ENCODE assay signal across 26 cellular contexts in the genomic region with DNA sequence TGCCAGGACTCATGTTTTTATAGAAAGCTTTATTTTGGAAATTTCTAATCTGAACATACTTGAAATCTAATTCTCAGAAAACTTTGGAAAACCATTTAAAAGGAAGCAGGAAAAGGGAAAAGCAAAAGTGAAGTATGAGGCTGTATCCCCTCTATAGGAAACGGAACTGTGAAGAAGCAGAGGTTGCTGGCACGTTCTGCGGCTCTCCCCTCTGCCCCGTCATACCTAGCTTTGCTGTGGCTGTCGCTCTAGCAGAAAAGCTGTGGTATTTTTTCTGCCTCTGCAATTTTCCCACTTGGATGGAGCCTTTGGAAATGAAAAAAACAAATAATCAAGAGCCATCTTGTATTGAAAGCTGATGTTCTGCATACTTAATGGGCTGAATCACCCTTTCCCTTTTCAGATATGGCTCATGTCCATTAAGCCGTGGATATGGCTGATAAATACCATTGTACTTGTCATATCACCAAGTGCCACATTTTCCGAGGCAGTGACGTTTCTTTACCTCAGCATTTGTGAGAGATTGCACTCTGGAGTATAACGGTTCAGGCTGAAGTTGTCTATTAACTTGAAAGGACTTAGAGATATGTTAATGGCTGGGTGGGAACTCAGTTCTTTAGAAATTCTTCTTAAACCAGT.
A peak's percentile ranks its signal among the peaks of the same experiment; 100 is the strongest.
DNase-seq lines count a peak whose midpoint lies in the region; ATAC-seq and TF ChIP-seq lines count a peak whose summit lies in the region.
"Had no signal": no experiment of that assay in that cellular context is flagged by ENCODE, and none has a peak within 500 bp of the region (broad histone marks: within the 10 kb centered on the region; RNA-seq: fewer than 3 reads in every experiment).

No MANE protein-coding gene starts in this region.

- H3K4me3 Mint-ChIP-seq in chondrocyte (ENCODE audit: unreplicated experiment): no peak overlapping the region
- H3K4me3 Mint-ChIP-seq: activated T-cell treated with anti-CD3 and anti-CD28 coated beads, Interleukin-2, amount 50 U/mL, for 4 hours; B cell; CD8-positive, alpha-beta memory T cell; central memory CD8-positive, alpha-beta T cell; T-helper 1 cell treated with Interleukin-12 subunit alpha and Interleukin-12 subunit beta and Interleukin-4 antibody, amounts not matched to agents 30 μg/mL and 1 μg/mL, for 36 hours had no signal

- H3K4me3 ChIP-seq in left ventricle myocardium inferior (no peak overlapping the region), thoracic aorta (peak overlapping the region; percentile 64), A673 (ENCODE audit: low read depth, low read length, poor library complexity, severe bottlenecking) (no peak overlapping the region)
- H3K4me3 ChIP-seq: SK-N-MC, skin epidermis had no signal

- H3K27me3 ChIP-seq in left ventricle myocardium inferior (ENCODE audit: low read depth) (peaks cover 25% of the 10 kb centered on the region), thoracic aorta (replicated peaks; ENCODE audit: insufficient read depth) (no peaks in the 10 kb centered on the region), A673 (replicated peaks; ENCODE audit: insufficient read depth, low read depth, low read length, poor library complexity) (peaks cover 23% of the 10 kb centered on the region)

- H3K9me3 ChIP-seq in left ventricle myocardium inferior (replicated peaks): no peaks in the 10 kb centered on the region
- H3K9me3 ChIP-seq in thoracic aorta: no peaks in the 10 kb centered on the region
- no peaks in the 10 kb centered on the region for H3K9me3 ChIP-seq in A673 (ENCODE audit: low read depth, low read length, poor library complexity, severe bottlenecking)
- H3K9me3 ChIP-seq: neutrophil had no signal

- CTCF ChIA-PET in A673 (lab: Charles Lee): interaction anchor here (1.0 kb wide), 1 partner anchor 385 kb away, joined by 5 read pairs; no protein-coding TSS in a partner anchor

- POLR2A ChIA-PET in A673 (lab: Charles Lee; ENCODE audit: low non-redundant PET): no interaction called here

- peaks cover 3% of the 10 kb centered on the region for H3K27me3 Mint-ChIP-seq in chondrocyte (ENCODE audit: low read depth)

- BruUV-seq in A673 (replicated peaks; lab: Mats Ljungman, UMichigan): no TSS peak

- H3K9me3 Mint-ChIP-seq in chondrocyte (ENCODE audit: low read depth): no peaks in the 10 kb centered on the region
- H3K9me3 Mint-ChIP-seq: activated T-cell treated with anti-CD3 and anti-CD28 coated beads, Interleukin-2, amount 50 U/mL, for 4 hours; CD8-positive, alpha-beta memory T cell; central memory CD8-positive, alpha-beta T cell; T-helper 1 cell treated with Interleukin-12 subunit alpha and Interleukin-12 subunit beta and Interleukin-4 antibody, amounts not matched to agents 30 μg/mL and 1 μg/mL, for 36 hours had no signal

- intact Hi-C loops in left ventricle myocardium inferior (cut with micrococcal nuclease) (no loop called here), cardiac septum (cut with DNase I) (loop anchor here (10.0 kb wide), 1 partner anchor 172 kb away; no protein-coding TSS in a partner anchor), A673 (cut with micrococcal nuclease; ENCODE audit: unreplicated experiment) (loop anchor here (5.0 kb wide), 1 partner anchor 385 kb away; no protein-coding TSS in a partner anchor)

- TF ChIP-seq CTCF in left ventricle myocardium inferior (IDR thresholded peaks at IDR 0.05; ENCODE audit: borderline replicate concordance): no peak
- TF ChIP-seq CTCF in chondrocyte (IDR thresholded peaks at IDR 0.05): no peak
- no peak for TF ChIP-seq CTCF in thoracic aorta (IDR thresholded peaks at IDR 0.05)
- TF ChIP-seq CTCF in A673 (conservative IDR thresholded peaks at IDR 0.05; ENCODE audit: low read depth, low read length): no peak

- ATAC-seq in thoracic aorta (ENCODE audit: insufficient number of reproducible peaks, low FRiP score, low read depth): no peak
- no peak for ATAC-seq in GM21825 (IDR thresholded peaks at IDR 0.05; ENCODE audit: unreplicated experiment)
- ATAC-seq: activated T-cell treated with anti-CD3 and anti-CD28 coated beads, Interleukin-2, amount 50 U/mL, for 4 hours; esophagus mucosa had no signal

- peak overlapping the region; percentile 23 for H3K27ac ChIP-seq in left ventricle myocardium inferior (replicated peaks)
- H3K27ac ChIP-seq in thoracic aorta: peak overlapping the region in 1 of 2 donors; percentile 8
- H3K27ac ChIP-seq in A673 (ENCODE audit: low read depth, low read length, poor library complexity, severe bottlenecking): no peak overlapping the region
- H3K27ac ChIP-seq: neutrophil, SK-N-MC, skin epidermis had no signal

- H3K4me1 Mint-ChIP-seq in chondrocyte (ENCODE audit: low read depth): peaks cover 29% of the 10 kb centered on the region
- H3K4me1 Mint-ChIP-seq: B cell; CD8-positive, alpha-beta memory T cell; central memory CD8-positive, alpha-beta T cell had no signal

- H3K36me3 ChIP-seq in left ventricle myocardium inferior (no peaks in the 10 kb centered on the region), thoracic aorta (no peaks in the 10 kb centered on the region), A673 (ENCODE audit: insufficient read depth, low read length, poor library complexity, severe bottlenecking) (no peaks in the 10 kb centered on the region)
- H3K36me3 ChIP-seq: neutrophil had no signal

- H3K36me3 Mint-ChIP-seq in chondrocyte (ENCODE audit: low read depth): peaks cover 4% of the 10 kb centered on the region
- H3K36me3 Mint-ChIP-seq: CD8-positive, alpha-beta memory T cell had no signal

- H3K27ac Mint-ChIP-seq in chondrocyte (ENCODE audit: unreplicated experiment): peak overlapping the region; percentile 14
- H3K27ac Mint-ChIP-seq: B cell; CD8-positive, alpha-beta memory T cell; progenitor cell of endocrine pancreas; T-helper 1 cell treated with Interleukin-12 subunit alpha and Interleukin-12 subunit beta and Interleukin-4 antibody, amounts not matched to agents 30 μg/mL and 1 μg/mL, for 36 hours had no signal

- H3K4me1 ChIP-seq in left ventricle myocardium inferior: peaks cover 9% of the 10 kb centered on the region
- peaks cover 3 to 8% of the 10 kb centered on the region in 2 donors for H3K4me1 ChIP-seq in thoracic aorta (ENCODE audit: control insufficient read depth in 1 of 2, low read depth in 2 of 2)
- no peaks in the 10 kb centered on the region for H3K4me1 ChIP-seq in A673 (ENCODE audit: insufficient read depth, low read length, poor library complexity, severe bottlenecking)

- no peak for DNase-seq in left ventricle myocardium inferior
- DNase-seq in cardiac septum (ENCODE audit: low spot score): no peak
- no peak for DNase-seq in chondrocyte (ENCODE audit: low spot score)
- DNase-seq in glomerular endothelial cell (ENCODE audit: extremely low read depth, low read depth, low spot score): peak; percentile 44
- DNase-seq in thoracic aorta (ENCODE audit: low spot score): no peak
- DNase-seq in A673 (ENCODE audit: low spot score): no peak
- no peak for DNase-seq in activated CD8-positive, alpha-beta memory T cell treated with anti-CD3 and anti-CD28 coated beads, Interleukin-2, amount 50 U/mL, for 4 hours
- DNase-seq: activated CD4-positive, alpha-beta T cell treated with anti-CD3 and anti-CD28 coated beads for 4 hours; activated naive CD4-positive, alpha-beta T cell treated with Interleukin-2 at 50 U/mL for 16 hours; activated T-cell treated with anti-CD3 and anti-CD28 coated beads, Interleukin-2, amount 50 U/mL, for 4 hours; CD8-positive, alpha-beta memory T cell; Kasumi-1; kidney; NCI-H187; NCI-H2171 treated with DMSO at 0.1 percent for 48 hours; NCI-H526; RPMI8226 had no signal
